Comparison of ENCODE assay signal across 16 cellular contexts in genomic region chr10:49186613-49187012, GRCh38. TPM values are rescaled to one million over a fixed set of nuclear protein-coding genes. Genes with fewer than 3 reads are reported as not detected.
DNase-seq lines count a peak whose midpoint lies in the region; ATAC-seq lines count a peak whose summit lies in the region.
"Had no signal": no experiment of that assay in that cellular context is flagged by ENCODE, and none has a peak within 500 bp of the region (broad histone marks: within the 10 kb centered on the region; RNA-seq: fewer than 3 reads in every experiment).

No MANE protein-coding gene starts in this region.

- peak overlapping the region; percentile 77 for H3K4me3 ChIP-seq in CD4-positive, CD25-positive, alpha-beta regulatory T cell (ENCODE audit: low read depth, low read length)
- H3K4me3 ChIP-seq in muscle layer of colon (ENCODE audit: low read depth in 1 of 2, low read length in 2 of 2), result peak overlapping the region in 1 of 2 donors; percentile 4
- H3K4me3 ChIP-seq: body of pancreas, GM23248, prostate gland had no signal

- peaks cover 4% of the 10 kb centered on the region for H3K27me3 Mint-ChIP-seq in CD4-positive, CD25-positive, alpha-beta regulatory T cell
- no peaks in the 10 kb centered on the region for H3K27me3 Mint-ChIP-seq in activated T-helper 17 cell treated with anti-CD3 and anti-CD28 coated beads, Interleukin-2, amount 50 U/mL, for 72 hours
- H3K27me3 Mint-ChIP-seq: naive B cell had no signal

- H3K36me3 Mint-ChIP-seq in CD4-positive, CD25-positive, alpha-beta regulatory T cell, result no peaks in the 10 kb centered on the region
- peaks cover 69% of the 10 kb centered on the region for H3K36me3 Mint-ChIP-seq in activated T-helper 17 cell treated with anti-CD3 and anti-CD28 coated beads, Interleukin-2, amount 50 U/mL, for 72 hours (ENCODE audit: low read depth)

- peaks cover 37% of the 10 kb centered on the region for H3K4me1 ChIP-seq in CD4-positive, CD25-positive, alpha-beta regulatory T cell (ENCODE audit: control insufficient read depth, insufficient read depth, low read length, poor library complexity, severe bottlenecking)
- H3K4me1 ChIP-seq in muscle layer of colon (ENCODE audit: insufficient read depth, low read length), result peaks cover 16% of the 10 kb centered on the region
- H3K4me1 ChIP-seq: body of pancreas, prostate gland had no signal

- H3K9me3 ChIP-seq in CD4-positive, CD25-positive, alpha-beta regulatory T cell (ENCODE audit: control insufficient read depth in 2 of 2, low read length in 2 of 2), result no peaks in the 10 kb centered on the region
- no peaks in the 10 kb centered on the region for H3K9me3 ChIP-seq in muscle layer of colon (ENCODE audit: low read length)
- H3K9me3 ChIP-seq: body of pancreas, prostate gland had no signal

- no peak for ATAC-seq in CD4-positive, CD25-positive, alpha-beta regulatory T cell (ENCODE audit: low read depth in 2 of 2)
- ATAC-seq in activated T-helper 17 cell treated with anti-CD3 and anti-CD28 coated beads, Interleukin-2, amount 50 U/mL, for 72 hours (replicated peaks), result no peak
- ATAC-seq in HG03045 (IDR thresholded peaks at IDR 0.05; ENCODE audit: unreplicated experiment) (no peak), GM21423 (IDR thresholded peaks at IDR 0.05; ENCODE audit: unreplicated experiment) (no peak)
- ATAC-seq: body of pancreas had no signal

- H3K27ac ChIP-seq in CD4-positive, CD25-positive, alpha-beta regulatory T cell (ENCODE audit: insufficient read depth, low read length, poor library complexity, severe bottlenecking), result peak overlapping the region; percentile 56
- H3K27ac ChIP-seq in muscle layer of colon (ENCODE audit: low read depth, low read length), result peak overlapping the region; percentile 7
- H3K27ac ChIP-seq: body of pancreas, GM23248, prostate gland had no signal

- peak overlapping the region; percentile 70 to 88 (median 79) for H3K4me3 Mint-ChIP-seq in CD4-positive, CD25-positive, alpha-beta regulatory T cell
- H3K4me3 Mint-ChIP-seq in activated T-helper 17 cell treated with anti-CD3 and anti-CD28 coated beads, Interleukin-2, amount 50 U/mL, for 72 hours, result peak overlapping the region; percentile 82

- peaks cover 15 to 63% (median 34%) of the 10 kb centered on the region in 4 donors for H3K4me1 Mint-ChIP-seq in CD4-positive, CD25-positive, alpha-beta regulatory T cell
- H3K4me1 Mint-ChIP-seq in activated T-helper 17 cell treated with anti-CD3 and anti-CD28 coated beads, Interleukin-2, amount 50 U/mL, for 72 hours, result peaks cover 19% of the 10 kb centered on the region

- H3K9ac ChIP-seq in muscle layer of colon (ENCODE audit: low read length), result no peak overlapping the region
- H3K9ac ChIP-seq: GM23248 had no signal

- no peaks in the 10 kb centered on the region for H3K36me3 ChIP-seq in CD4-positive, CD25-positive, alpha-beta regulatory T cell (ENCODE audit: control insufficient read depth, insufficient read depth, low read length)
- H3K36me3 ChIP-seq in muscle layer of colon (ENCODE audit: insufficient read depth, low read length), result no peaks in the 10 kb centered on the region
- H3K36me3 ChIP-seq: prostate gland had no signal

- H3K27ac Mint-ChIP-seq in CD4-positive, CD25-positive, alpha-beta regulatory T cell, result peak overlapping the region in 2 of 3 donors; percentile 1 to 21
- peak overlapping the region; percentile 87 for H3K27ac Mint-ChIP-seq in activated T-helper 17 cell treated with anti-CD3 and anti-CD28 coated beads, Interleukin-2, amount 50 U/mL, for 72 hours

- H3K9me3 Mint-ChIP-seq in CD4-positive, CD25-positive, alpha-beta regulatory T cell, result peaks cover 0 to 2% (median 0%) of the 10 kb centered on the region in 7 donors
- no peaks in the 10 kb centered on the region for H3K9me3 Mint-ChIP-seq in activated T-helper 17 cell treated with anti-CD3 and anti-CD28 coated beads, Interleukin-2, amount 50 U/mL, for 72 hours

- DNase-seq in Ammon's horn (ENCODE audit: low spot score) (peak; percentile 0), NOMO-1 treated with dmso at 0.1 percent for 144 hours (lab: John Stamatoyannopoulos, UW; ENCODE audit: unreplicated experiment) (no peak), KBM-7 (no peak)
- no peak for DNase-seq in CD4-positive, CD25-positive, alpha-beta regulatory T cell
- DNase-seq: activated naive CD4-positive, alpha-beta T cell; body of pancreas; DMS53; GM23248; naive B cell; NCI-H2171 treated with DMSO at 0.1 percent for 48 hours had no signal

- in situ Hi-C loops in KBM-7 (cut with MboI; ENCODE audit: low pct_unique_long_range_greater_than_20kb, low sequenced_read_pairs), result no loop called here

- H3K27me3 ChIP-seq in CD4-positive, CD25-positive, alpha-beta regulatory T cell (ENCODE audit: control insufficient read depth, insufficient read depth, low read length), result no peaks in the 10 kb centered on the region
- no peaks in the 10 kb centered on the region for H3K27me3 ChIP-seq in muscle layer of colon (ENCODE audit: control insufficient read depth in 1 of 2, insufficient read depth in 2 of 2, low read length in 2 of 2)
- H3K27me3 ChIP-seq: body of pancreas, dorsolateral prefrontal cortex had no signal

RNA-seq across cellular contexts. Expression of gene TMEM273, which starts 1.6 kb away (rescaled TPM):
- total RNA-seq in CD4-positive, CD25-positive, alpha-beta regulatory T cell, result 7.9 TPM
- polyA plus RNA-seq in CD4-positive, CD25-positive, alpha-beta regulatory T cell, result 10 to 100 TPM; 16.4 to 46.2 (median 35.8) TPM
- total RNA-seq in activated T-helper 17 cell treated with anti-CD3 and anti-CD28 coated beads, Interleukin-2, amount 50 U/mL, for 72 hours, result 100 to 1,000 TPM in 1 of 2 donors, 10 to 100 TPM in 1; 92.2 to 262 TPM
- total RNA-seq: GM23248 had no signal
- polyA plus RNA-seq: GM23248 had no signal

RNA-seq across cellular contexts. Expression of gene FAM170B, which starts 52.8 kb away (rescaled TPM):
- not detected for total RNA-seq in CD4-positive, CD25-positive, alpha-beta regulatory T cell
- not detected for polyA plus RNA-seq in CD4-positive, CD25-positive, alpha-beta regulatory T cell
- not detected for total RNA-seq in activated T-helper 17 cell treated with anti-CD3 and anti-CD28 coated beads, Interleukin-2, amount 50 U/mL, for 72 hours
- total RNA-seq: body of pancreas, GM23248, prostate gland had no signal
- polyA plus RNA-seq: GM23248 had no signal

Comparison
In these comparisons a context has a peak if more than half of its experiments do, and no peak if none do; other contexts are left out.
1. RNA of gene TMEM273, which starts 1.6 kb away (total RNA-seq): 92.2 to 262 TPM in activated T-helper 17 cell treated with anti-CD3 and anti-CD28 coated beads, Interleukin-2, amount 50 U/mL, for 72 hours; 7.9 TPM in CD4-positive, CD25-positive, alpha-beta regulatory T cell (single experiment); every median in the first group is over 10 times any median in the second.